ENCODE assay signal across 20 cellular contexts in the genomic region with DNA sequence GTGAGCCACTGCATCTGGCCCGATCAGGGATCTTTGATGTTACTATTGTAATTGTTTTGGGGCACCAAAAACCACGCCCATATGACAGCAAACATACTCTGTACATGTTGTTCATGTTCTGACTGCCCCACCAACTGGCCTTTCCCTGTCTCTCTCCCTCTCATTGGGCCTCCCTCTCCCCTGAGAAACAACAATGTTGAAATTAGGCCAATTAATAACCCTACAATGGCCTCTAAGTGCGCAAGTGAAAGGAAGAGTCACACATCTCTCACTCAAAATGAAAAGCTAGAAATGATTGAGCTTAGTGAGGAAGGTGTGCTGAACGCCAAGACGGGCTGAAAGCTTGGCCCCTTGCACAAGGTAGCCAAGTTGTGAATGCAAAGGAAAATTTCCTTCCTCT.
"Had no signal": no experiment of that assay in that cellular context is flagged by ENCODE, and none has a peak within 500 bp of the region (broad histone marks: within the 10 kb centered on the region; RNA-seq: fewer than 3 reads in every experiment).

No MANE protein-coding gene starts in this region.

- H3K36me3 ChIP-seq: brain microvascular endothelial cell, ovary, thyroid gland had no signal

- DNase-seq: activated CD4-positive, alpha-beta T cell treated with anti-CD3 and anti-CD28 coated beads, Interleukin-2, amount 50 U/mL, for 48 hours; activated CD8-positive, alpha-beta memory T cell treated with anti-CD3 and anti-CD28 coated beads, Interleukin-2, amount 50 U/mL, for 48 hours; activated naive CD4-positive, alpha-beta T cell; aorta; brain microvascular endothelial cell; central memory CD4-positive, alpha-beta T cell; endodermal cell; foreskin fibroblast; mesenchymal stem cell; naive thymus-derived CD4-positive, alpha-beta T cell; ovary; psoas muscle; right cardiac atrium; stimulated activated CD4-positive, alpha-beta T cell treated with anti-CD3 and anti-CD28 coated beads, Interleukin-4, amount 100 ng/mL, for 24 hours; stimulated activated naive B cell treated with anti-CD40 and anti-IgM and Interleukin-4, amounts not matched to agents 10 μg/mL and 1 μg/mL and 100 μg/mL, for 72 hours; T1000; thyroid gland had no signal

- H2AFZ ChIP-seq: hepatocyte had no signal

- H3K27me3 ChIP-seq: brain microvascular endothelial cell, hepatocyte, ovary, thyroid gland had no signal

- H3K79me2 ChIP-seq: hepatocyte had no signal

- H3K27ac Mint-ChIP-seq: endodermal cell; naive thymus-derived CD4-positive, alpha-beta T cell; stimulated activated naive B cell treated with anti-CD40 and anti-IgM and Interleukin-4, amounts not matched to agents 10 μg/mL and 1 μg/mL and 100 μg/mL, for 72 hours had no signal

- H3K27ac ChIP-seq: brain microvascular endothelial cell, epithelial cell of prostate, hepatocyte, ovary, psoas muscle, thyroid gland had no signal

- ATAC-seq: naive thymus-derived CD4-positive, alpha-beta T cell; psoas muscle; right cardiac atrium; SK-N-SH treated with all-trans-retinoic acid at 6 μM for 48 hours had no signal

- H3K4me3 ChIP-seq: hepatocyte, ovary, psoas muscle, thyroid gland had no signal

- H3K4me2 ChIP-seq: hepatocyte had no signal

- H3K4me3 Mint-ChIP-seq: endodermal cell; naive thymus-derived CD4-positive, alpha-beta T cell; stimulated activated naive B cell treated with anti-CD40 and anti-IgM and Interleukin-4, amounts not matched to agents 10 μg/mL and 1 μg/mL and 100 μg/mL, for 72 hours had no signal

- H3K4me1 ChIP-seq: psoas muscle had no signal

- H3K9me3 ChIP-seq: ovary, psoas muscle, thyroid gland had no signal

- H3K4me1 Mint-ChIP-seq: stimulated activated naive B cell treated with anti-CD40 and anti-IgM and Interleukin-4, amounts not matched to agents 10 μg/mL and 1 μg/mL and 100 μg/mL, for 72 hours had no signal
